ENCODE assay signal across 24 cellular contexts in the genomic region with DNA sequence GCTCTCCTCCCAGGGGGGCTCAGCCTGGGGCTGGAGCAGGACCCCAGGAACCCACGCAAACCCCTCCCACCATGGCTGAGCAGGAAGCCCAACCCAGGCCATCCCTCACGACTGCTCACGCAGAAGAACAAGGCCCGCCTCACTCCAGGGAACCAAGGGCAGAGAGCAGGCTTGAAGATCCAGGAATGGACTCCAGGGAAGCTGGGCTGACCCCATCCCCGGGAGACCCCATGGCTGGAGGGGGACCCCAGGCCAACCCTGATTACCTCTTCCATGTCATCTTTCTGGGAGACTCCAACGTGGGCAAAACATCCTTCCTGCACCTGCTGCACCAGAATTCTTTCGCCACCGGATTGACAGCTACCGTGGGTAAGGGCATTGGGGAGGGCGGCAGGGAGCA. TPM values are rescaled to one million over a fixed set of nuclear protein-coding genes. Genes with fewer than 3 reads are reported as not detected.
"Had no signal": no experiment of that assay in that cellular context is flagged by ENCODE, and none has a peak within 500 bp of the region (broad histone marks: within the 10 kb centered on the region; RNA-seq: fewer than 3 reads in every experiment).

No MANE protein-coding gene starts in this region.

- H3K4me1 ChIP-seq: parathyroid adenoma, psoas muscle, transverse colon had no signal

- H3K9ac ChIP-seq: parathyroid adenoma had no signal

- H3K27me3 ChIP-seq: heart left ventricle, stomach, transverse colon had no signal

- H3K36me3 ChIP-seq: heart left ventricle, stomach, thoracic aorta, transverse colon had no signal

- H3K4me3 ChIP-seq: heart left ventricle, psoas muscle, stomach, thoracic aorta, transverse colon had no signal

- H3K79me2 ChIP-seq: parathyroid adenoma had no signal

- H3K9me3 ChIP-seq: heart left ventricle, psoas muscle, stomach, thoracic aorta, transverse colon had no signal

- ATAC-seq: effector memory CD8-positive, alpha-beta T cell; heart left ventricle; left colon; left ventricle myocardium superior; psoas muscle; sciatic nerve had no signal

- DNase-seq: effector memory CD8-positive, alpha-beta T cell; foreskin melanocyte; hippocampal formation; left colon; left ventricle myocardium superior; mesendoderm; naive B cell; nucleus accumbens; retina; stimulated activated CD4-positive, alpha-beta T cell treated with anti-CD3 and anti-CD28 coated beads, Interleukin-2, amount 100 ng/mL, for 24 hours; stimulated activated CD4-positive, alpha-beta T cell treated with anti-CD3 and anti-CD28 coated beads, Interleukin-4, amount 100 ng/mL, for 4 hours; stimulated activated naive CD4-positive, alpha-beta T cell; stomach; transverse colon had no signal

- H3K27ac ChIP-seq: heart left ventricle, parathyroid adenoma, psoas muscle, stomach, thoracic aorta, transverse colon had no signal

- H2AFZ ChIP-seq: parathyroid adenoma had no signal

RNA-seq across cellular contexts. Expression of gene RAB44, which starts 24.7 kb away (rescaled TPM):
- total RNA-seq: epithelial cell of proximal tubule, kidney epithelial cell, lung microvascular endothelial cell, skeletal muscle tissue had no signal
- polyA plus RNA-seq: neural cell had no signal
